1 cellular context compared by ENCODE assay signal in genomic region chr14:30935445-30935844, GRCh38.
TF ChIP-seq lines count a peak whose summit lies in the region.

No MANE protein-coding gene starts in this region.

TF ChIP-seq in SK-N-SH treated with all-trans-retinoic acid at 6 μM for 48 hours, 23 proteins besides CTCF, POLR2A, EP300 and RAD21 (continued from another document):
- no peak for TF ChIP-seq CSRNP3 (CRISPR knock-in tag; IDR thresholded peaks at IDR 0.05)
- TF ChIP-seq ZFP30 (CRISPR knock-in tag; IDR thresholded peaks at IDR 0.05), result no peak
